Comparison of ENCODE assay signal across 20 cellular contexts in genomic region chr10:63825766-63826165, GRCh38.
"Had no signal": no experiment of that assay in that cellular context is flagged by ENCODE, and none has a peak within 500 bp of the region (broad histone marks: within the 10 kb centered on the region; RNA-seq: fewer than 3 reads in every experiment).

No MANE protein-coding gene starts in this region.

- H3K4me1 ChIP-seq: esophagus muscularis mucosa, gastrocnemius medialis, heart right ventricle, left lung, lower lobe of right lung had no signal

- H3K4me3 ChIP-seq: coronary artery, dorsolateral prefrontal cortex, esophagus muscularis mucosa, gastrocnemius medialis, heart right ventricle, left lung, lower lobe of right lung, mucosa of descending colon had no signal

- ATAC-seq: gastrocnemius medialis, heart right ventricle, left cardiac atrium, left lung, left ventricle myocardium superior, lower lobe of right lung, mucosa of descending colon had no signal

- H3K36me3 ChIP-seq: esophagus muscularis mucosa, gastrocnemius medialis, heart right ventricle, left lung, lower lobe of right lung had no signal

- H3K9me3 ChIP-seq: lower lobe of right lung, mucosa of descending colon had no signal

- DNase-seq: dermis blood vessel endothelial cell; dorsolateral prefrontal cortex; effector CD4-positive, alpha-beta T cell; effector memory CD4-positive, alpha-beta T cell; foreskin fibroblast; foreskin melanocyte; gastrocnemius medialis; glutamatergic neuron; head of caudate nucleus; heart right ventricle; hippocampal formation; left cardiac atrium; left lung; left ventricle myocardium superior; lower lobe of right lung; mesenchymal stem cell; mucosa of descending colon; naive B cell had no signal

- H3K27me3 ChIP-seq: esophagus muscularis mucosa, gastrocnemius medialis had no signal

- H3K27ac ChIP-seq: coronary artery, dorsolateral prefrontal cortex, esophagus muscularis mucosa, gastrocnemius medialis, heart right ventricle, left lung, lower lobe of right lung had no signal
